Comparison of ENCODE assay signal across 1 cellular context in the genomic region with DNA sequence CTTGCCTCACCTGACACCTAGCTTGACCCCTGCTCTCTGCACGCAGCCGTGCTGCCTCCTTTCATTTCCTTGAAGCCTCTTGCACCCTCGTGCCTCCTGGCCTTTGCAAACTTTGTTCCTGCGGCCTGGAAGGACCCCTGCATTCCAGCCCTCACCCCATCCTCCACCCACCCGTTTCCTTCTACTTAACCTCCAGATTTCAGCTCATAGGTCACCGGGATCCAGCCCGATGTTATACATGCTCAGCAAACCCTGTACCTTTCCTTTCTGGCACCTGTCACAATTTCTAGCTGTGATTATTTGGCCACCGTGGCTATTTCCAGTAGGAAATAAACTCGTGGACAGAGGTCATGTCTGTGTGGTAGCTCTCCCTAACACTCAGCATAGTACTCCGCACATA.
TF ChIP-seq lines count a peak whose summit lies in the region.

No MANE protein-coding gene starts in this region.

TF ChIP-seq in IMR-90, 13 proteins besides CTCF, POLR2A, EP300 and RAD21:
- TF ChIP-seq, protein P1, sequence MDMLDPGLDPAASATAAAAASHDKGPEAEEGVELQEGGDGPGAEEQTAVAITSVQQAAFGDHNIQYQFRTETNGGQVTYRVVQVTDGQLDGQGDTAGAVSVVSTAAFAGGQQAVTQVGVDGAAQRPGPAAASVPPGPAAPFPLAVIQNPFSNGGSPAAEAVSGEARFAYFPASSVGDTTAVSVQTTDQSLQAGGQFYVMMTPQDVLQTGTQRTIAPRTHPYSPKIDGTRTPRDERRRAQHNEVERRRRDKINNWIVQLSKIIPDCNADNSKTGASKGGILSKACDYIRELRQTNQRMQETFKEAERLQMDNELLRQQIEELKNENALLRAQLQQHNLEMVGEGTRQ (IDR thresholded peaks at IDR 0.05; ENCODE audit: low read depth, low read length) = no peak
- TF ChIP-seq MXI1 (IDR thresholded peaks at IDR 0.05; ENCODE audit: borderline replicate concordance, low read depth, low read length) = no peak
- TF ChIP-seq NFE2L2 (IDR thresholded peaks at IDR 0.05; ENCODE audit: low read depth, low read length) = no peak
- TF ChIP-seq RFX5 (IDR thresholded peaks at IDR 0.05; ENCODE audit: low read depth, low read length) = no peak
- no peak for TF ChIP-seq MAZ (IDR thresholded peaks at IDR 0.05; ENCODE audit: borderline replicate concordance, low read depth, low read length)
- no peak for TF ChIP-seq SMC3 (IDR thresholded peaks at IDR 0.05; ENCODE audit: low read depth, low read length)
- no peak for TF ChIP-seq CEBPB (IDR thresholded peaks at IDR 0.05; ENCODE audit: low read depth, low read length)
- no peak for TF ChIP-seq BHLHE40 (IDR thresholded peaks at IDR 0.05; ENCODE audit: low read depth, low read length)
- TF ChIP-seq MAFK (IDR thresholded peaks at IDR 0.05; ENCODE audit: low read depth, low read length) = no peak
- no peak for TF ChIP-seq RCOR1 (IDR thresholded peaks at IDR 0.05; ENCODE audit: insufficient replicate concordance, low read length)
